In genomic region chr10:95286707-95287106, GRCh38 we compare ENCODE assay signal across 1 cellular context.
TF ChIP-seq lines count a peak whose summit lies in the region.

No MANE protein-coding gene starts in this region.

TF ChIP-seq in liver, 16 proteins besides CTCF, POLR2A, EP300 and RAD21:
- TF ChIP-seq HNF4G (IDR thresholded peaks at IDR 0.05) (no peak), JUND (IDR thresholded peaks at IDR 0.05) (no peak), FOXA1 (IDR thresholded peaks at IDR 0.05) (no peak), FOXA2 (IDR thresholded peaks at IDR 0.05) (no peak), NR2F2 (IDR thresholded peaks at IDR 0.05) (no peak), MAX (IDR thresholded peaks at IDR 0.05) (no peak), SP1 (IDR thresholded peaks at IDR 0.05) (no peak), HNF4A (conservative IDR thresholded peaks at IDR 0.05) (no peak), RXRA (IDR thresholded peaks at IDR 0.05) (no peak), GABPA (IDR thresholded peaks at IDR 0.05 in 1 of 2, conservative IDR thresholded peaks at IDR 0.05 in 1 of 2) (no peak), ZBTB33 (IDR thresholded peaks at IDR 0.05) (no peak), YY1 (IDR thresholded peaks at IDR 0.05) (no peak), TAF1 (conservative IDR thresholded peaks at IDR 0.05) (no peak)
- TF ChIP-seq, protein P1, sequence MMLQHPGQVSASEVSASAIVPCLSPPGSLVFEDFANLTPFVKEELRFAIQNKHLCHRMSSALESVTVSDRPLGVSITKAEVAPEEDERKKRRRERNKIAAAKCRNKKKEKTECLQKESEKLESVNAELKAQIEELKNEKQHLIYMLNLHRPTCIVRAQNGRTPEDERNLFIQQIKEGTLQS (IDR thresholded peaks at IDR 0.05) = no peak
- TF ChIP-seq, protein P2, sequence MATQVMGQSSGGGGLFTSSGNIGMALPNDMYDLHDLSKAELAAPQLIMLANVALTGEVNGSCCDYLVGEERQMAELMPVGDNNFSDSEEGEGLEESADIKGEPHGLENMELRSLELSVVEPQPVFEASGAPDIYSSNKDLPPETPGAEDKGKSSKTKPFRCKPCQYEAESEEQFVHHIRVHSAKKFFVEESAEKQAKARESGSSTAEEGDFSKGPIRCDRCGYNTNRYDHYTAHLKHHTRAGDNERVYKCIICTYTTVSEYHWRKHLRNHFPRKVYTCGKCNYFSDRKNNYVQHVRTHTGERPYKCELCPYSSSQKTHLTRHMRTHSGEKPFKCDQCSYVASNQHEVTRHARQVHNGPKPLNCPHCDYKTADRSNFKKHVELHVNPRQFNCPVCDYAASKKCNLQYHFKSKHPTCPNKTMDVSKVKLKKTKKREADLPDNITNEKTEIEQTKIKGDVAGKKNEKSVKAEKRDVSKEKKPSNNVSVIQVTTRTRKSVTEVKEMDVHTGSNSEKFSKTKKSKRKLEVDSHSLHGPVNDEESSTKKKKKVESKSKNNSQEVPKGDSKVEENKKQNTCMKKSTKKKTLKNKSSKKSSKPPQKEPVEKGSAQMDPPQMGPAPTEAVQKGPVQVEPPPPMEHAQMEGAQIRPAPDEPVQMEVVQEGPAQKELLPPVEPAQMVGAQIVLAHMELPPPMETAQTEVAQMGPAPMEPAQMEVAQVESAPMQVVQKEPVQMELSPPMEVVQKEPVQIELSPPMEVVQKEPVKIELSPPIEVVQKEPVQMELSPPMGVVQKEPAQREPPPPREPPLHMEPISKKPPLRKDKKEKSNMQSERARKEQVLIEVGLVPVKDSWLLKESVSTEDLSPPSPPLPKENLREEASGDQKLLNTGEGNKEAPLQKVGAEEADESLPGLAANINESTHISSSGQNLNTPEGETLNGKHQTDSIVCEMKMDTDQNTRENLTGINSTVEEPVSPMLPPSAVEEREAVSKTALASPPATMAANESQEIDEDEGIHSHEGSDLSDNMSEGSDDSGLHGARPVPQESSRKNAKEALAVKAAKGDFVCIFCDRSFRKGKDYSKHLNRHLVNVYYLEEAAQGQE (IDR thresholded peaks at IDR 0.05) = no peak
